Comparison of ENCODE assay signal across 12 cellular contexts in genomic region chr11:7764301-7764700, GRCh38. TPM values are rescaled to one million over a fixed set of nuclear protein-coding genes. Genes with fewer than 3 reads are reported as not detected.
DNase-seq lines count a peak whose midpoint lies in the region; ATAC-seq lines count a peak whose summit lies in the region.
"Not testable (repeated sequence)": the region's sequence is repeated elsewhere in the genome, so short reads cannot be mapped to it uniquely, and the experiment has no call there.
"Had no signal": no experiment of that assay in that cellular context is flagged by ENCODE, and none has a peak within 500 bp of the region (broad histone marks: within the 10 kb centered on the region; RNA-seq: fewer than 3 reads in every experiment).

No MANE protein-coding gene starts in this region.

- not testable (repeated sequence) for H3K36me3 Mint-ChIP-seq in natural killer cell treated with Interleukin-12 subunit alpha and Interleukin-12 subunit beta and Interleukin-15 and Interleukin-18, amount 100 ng/mL, for 72 hours

- H3K9me3 Mint-ChIP-seq in natural killer cell treated with Interleukin-12 subunit alpha and Interleukin-12 subunit beta and Interleukin-15 and Interleukin-18, amount 100 ng/mL, for 72 hours: peaks cover 17% of the 10 kb centered on the region

- not testable (repeated sequence) for ATAC-seq in natural killer cell treated with Interleukin-12 subunit alpha and Interleukin-12 subunit beta and Interleukin-15 and Interleukin-18, amount 100 ng/mL, for 72 hours

- H3K4me3 Mint-ChIP-seq in natural killer cell treated with Interleukin-12 subunit alpha and Interleukin-12 subunit beta and Interleukin-15 and Interleukin-18, amount 100 ng/mL, for 72 hours: not testable (repeated sequence)

- not testable (repeated sequence) for H3K27me3 Mint-ChIP-seq in natural killer cell treated with Interleukin-12 subunit alpha and Interleukin-12 subunit beta and Interleukin-15 and Interleukin-18, amount 100 ng/mL, for 72 hours

- not testable (repeated sequence) for H3K27ac Mint-ChIP-seq in natural killer cell treated with Interleukin-12 subunit alpha and Interleukin-12 subunit beta and Interleukin-15 and Interleukin-18, amount 100 ng/mL, for 72 hours

- H3K4me1 Mint-ChIP-seq in natural killer cell treated with Interleukin-12 subunit alpha and Interleukin-12 subunit beta and Interleukin-15 and Interleukin-18, amount 100 ng/mL, for 72 hours (ENCODE audit: low read depth in 2 of 2): not testable (repeated sequence)

- DNase-seq in natural killer cell treated with Interleukin-12 subunit alpha and Interleukin-12 subunit beta and Interleukin-15 and Interleukin-18, amount 100 ng/mL, for 72 hours (ENCODE audit: low spot score): peak; percentile 59

RNA-seq across cellular contexts. Expression of gene OR5P2, which starts 32.4 kb away (rescaled TPM):
- not detected for total RNA-seq in natural killer cell treated with Interleukin-12 subunit alpha and Interleukin-12 subunit beta and Interleukin-15 and Interleukin-18, amount 100 ng/mL, for 72 hours
- total RNA-seq: A172; A673; B cell; Caco-2; Calu3; CD4-positive, alpha-beta memory T cell; CD4-positive, alpha-beta T cell; CD4-positive, CD25-positive, alpha-beta regulatory T cell; CD8-positive, alpha-beta memory T cell; CD8-positive, alpha-beta T cell; Daoy had no signal

RNA-seq across cellular contexts. Expression of gene OVCH2, which starts 58.0 kb away (rescaled TPM):
- total RNA-seq in natural killer cell treated with Interleukin-12 subunit alpha and Interleukin-12 subunit beta and Interleukin-15 and Interleukin-18, amount 100 ng/mL, for 72 hours: not detected
- total RNA-seq: A172; A673; B cell; Calu3; CD4-positive, alpha-beta memory T cell; CD4-positive, alpha-beta T cell; CD4-positive, CD25-positive, alpha-beta regulatory T cell; CD8-positive, alpha-beta memory T cell; CD8-positive, alpha-beta T cell; Daoy had no signal
